In the genomic region with DNA sequence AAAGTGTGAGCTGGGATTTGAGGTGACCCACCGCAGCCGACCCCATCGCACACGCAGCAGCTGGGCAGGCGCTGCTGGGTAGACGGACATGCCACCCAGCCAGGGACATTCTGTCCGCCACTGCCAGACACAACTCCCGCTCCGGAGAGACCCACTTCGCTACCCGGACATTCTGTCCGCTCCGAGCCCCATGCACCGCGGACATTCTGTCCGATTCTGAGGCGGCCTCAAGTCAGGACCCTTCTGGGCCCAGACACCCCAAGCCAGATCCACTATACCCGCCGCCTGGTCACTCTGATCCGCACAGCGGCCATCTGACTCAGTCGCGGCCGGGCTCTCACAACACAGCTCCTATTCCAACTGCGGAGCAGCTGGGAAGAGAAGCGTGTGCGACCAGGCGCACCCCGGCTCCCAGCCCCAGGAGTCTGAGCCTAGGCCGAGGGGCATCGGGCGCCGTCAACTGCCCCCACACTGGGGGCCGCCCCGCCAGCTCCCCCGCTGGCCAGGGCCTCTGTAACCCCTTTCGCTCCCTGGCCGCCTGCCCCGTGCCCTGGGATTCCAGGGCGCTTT, we compare ENCODE assay signal across 10 cellular contexts. TPM values are rescaled to one million over a fixed set of nuclear protein-coding genes. Genes with fewer than 3 reads are reported as not detected.
DNase-seq lines count a peak whose midpoint lies in the region; ATAC-seq and TF ChIP-seq lines count a peak whose summit lies in the region.
"Had no signal": no experiment of that assay in that cellular context is flagged by ENCODE, and none has a peak within 500 bp of the region (broad histone marks: within the 10 kb centered on the region; RNA-seq: fewer than 3 reads in every experiment).

No MANE protein-coding gene starts in this region.

- H3K27me3 ChIP-seq in ACC112 (ENCODE audit: insufficient read depth, low read length) (peaks cover 7% of the 10 kb centered on the region; the same call in 1 of the 2 replicates), Panc1 (ENCODE audit: control insufficient read depth, insufficient read depth, low read length) (no peaks in the 10 kb centered on the region), esophagus squamous epithelium (peaks cover 0 to 56% (median 0%) of the 10 kb centered on the region in 4 donors)

- no peak overlapping the region for H3K27ac Mint-ChIP-seq in natural killer cell treated with Interleukin-12 subunit alpha and Interleukin-12 subunit beta and Interleukin-15 and Interleukin-18, amount 100 ng/mL, for 72 hours

- no peak for TF ChIP-seq CTCF in Panc1 (IDR thresholded peaks at IDR 0.05)
- no peak for TF ChIP-seq CTCF in esophagus squamous epithelium (IDR thresholded peaks at IDR 0.05)

- TF ChIP-seq POLR2A in esophagus squamous epithelium (IDR thresholded peaks at IDR 0.05): no peak

- H3K27ac ChIP-seq in ACC112 (ENCODE audit: low read depth, low read length): no peak overlapping the region
- H3K27ac ChIP-seq in Panc1 (ENCODE audit: low read length): no peak overlapping the region
- no peak overlapping the region for H3K27ac ChIP-seq in esophagus squamous epithelium

- DNase-seq in Panc1 (ENCODE audit: low read depth, low spot score) (no peak), esophagus squamous epithelium (lab: John Stamatoyannopoulos, UW) (no peak), ACHN (no peak), epidermal melanocyte (ENCODE audit: insufficient read length, low spot score) (no peak), COLO668 (lab: John Stamatoyannopoulos, UW; ENCODE audit: unreplicated experiment) (no peak)
- DNase-seq in natural killer cell treated with Interleukin-12 subunit alpha and Interleukin-12 subunit beta and Interleukin-15 and Interleukin-18, amount 100 ng/mL, for 72 hours (ENCODE audit: low spot score): no peak
- DNase-seq: NCI-H226 had no signal

- no peaks in the 10 kb centered on the region for H3K36me3 ChIP-seq in ACC112 (ENCODE audit: insufficient read depth, low read length)
- no peaks in the 10 kb centered on the region; the same call in 1 of the 2 replicates for H3K36me3 ChIP-seq in Panc1 (ENCODE audit: control insufficient read depth, insufficient read depth, low read length)
- no peaks in the 10 kb centered on the region for H3K36me3 ChIP-seq in esophagus squamous epithelium

- H2AFZ ChIP-seq in ACC112 (ENCODE audit: low read length, unreplicated experiment): no peak overlapping the region

- H3K4me3 Mint-ChIP-seq in natural killer cell treated with Interleukin-12 subunit alpha and Interleukin-12 subunit beta and Interleukin-15 and Interleukin-18, amount 100 ng/mL, for 72 hours: peak overlapping the region; percentile 95

- no TSS peak for BruUV-seq in Panc1 (replicated peaks; lab: Mats Ljungman, UMichigan)

- intact Hi-C loops in Panc1 (cut with micrococcal nuclease; ENCODE audit: unreplicated experiment) (no loop called here), esophagus squamous epithelium (cut with DNase I) (no loop called here)

- ATAC-seq in Panc1 (no peak), HG03139 (IDR thresholded peaks at IDR 0.05; ENCODE audit: unreplicated experiment) (no peak)
- no peak for ATAC-seq in natural killer cell treated with Interleukin-12 subunit alpha and Interleukin-12 subunit beta and Interleukin-15 and Interleukin-18, amount 100 ng/mL, for 72 hours

- H3K36me3 Mint-ChIP-seq in natural killer cell treated with Interleukin-12 subunit alpha and Interleukin-12 subunit beta and Interleukin-15 and Interleukin-18, amount 100 ng/mL, for 72 hours: no peaks in the 10 kb centered on the region

- in situ Hi-C loops in Panc1 (cut with HindIII; ENCODE audit: low pct_unique_long_range_greater_than_20kb, low sequenced_read_pairs) (no loop called here), ACHN (cut with HindIII; ENCODE audit: low pct_ligation_motif_present, low pct_unique_long_range_greater_than_20kb, low sequenced_read_pairs) (no loop called here)

- H3K4me1 Mint-ChIP-seq in natural killer cell treated with Interleukin-12 subunit alpha and Interleukin-12 subunit beta and Interleukin-15 and Interleukin-18, amount 100 ng/mL, for 72 hours (ENCODE audit: low read depth in 2 of 2): peaks cover 13 to 19% of the 10 kb centered on the region in 2 donors

- H3K4me1 ChIP-seq in ACC112 (ENCODE audit: control insufficient read depth, insufficient read depth, low read length, unreplicated experiment) (peaks cover 29% of the 10 kb centered on the region), Panc1 (ENCODE audit: control insufficient read depth, insufficient read depth, low read length) (peaks cover 11% of the 10 kb centered on the region), esophagus squamous epithelium (peaks cover 16 to 42% (median 17%) of the 10 kb centered on the region in 3 donors)

- no peaks in the 10 kb centered on the region for H3K79me2 ChIP-seq in ACC112 (ENCODE audit: control insufficient read depth, insufficient read depth, low read length, unreplicated experiment)

- POLR2A ChIA-PET in Panc1 (lab: Charles Lee): no interaction called here

- CTCF ChIA-PET in Panc1 (lab: Charles Lee): interaction anchor here (1.2 kb wide), 1 partner anchor 11 kb away, joined by 4 read pairs; no protein-coding TSS in a partner anchor

- H3K9me3 ChIP-seq in Panc1 (ENCODE audit: control insufficient read depth, insufficient read depth, low read depth, low read length) (no peaks in the 10 kb centered on the region), esophagus squamous epithelium (no peaks in the 10 kb centered on the region)

- 47 to 60% methylated on average over 14 to 31 of the region's 40 CpGs for WGBS in esophagus squamous epithelium, 2 donors

- no peaks in the 10 kb centered on the region for H3K9me3 Mint-ChIP-seq in natural killer cell treated with Interleukin-12 subunit alpha and Interleukin-12 subunit beta and Interleukin-15 and Interleukin-18, amount 100 ng/mL, for 72 hours

- H3K4me3 ChIP-seq in ACC112 (ENCODE audit: low read depth, low read length) (peak overlapping the region; percentile 77), Panc1 (ENCODE audit: low read depth in 2 of 2, low read length in 2 of 2) (peak overlapping the region; percentile 67 to 84; a peak in 3 of 4 replicates), esophagus squamous epithelium (peak overlapping the region; percentile 34 to 68 (median 56))

- H3K27me3 Mint-ChIP-seq in natural killer cell treated with Interleukin-12 subunit alpha and Interleukin-12 subunit beta and Interleukin-15 and Interleukin-18, amount 100 ng/mL, for 72 hours: peaks cover 42 to 43% of the 10 kb centered on the region in 2 donors

RNA-seq across cellular contexts. Expression of a gene that starts 0.8 kb away (rescaled TPM):
- total RNA-seq in Panc1 (2021; ENCODE audit: unreplicated experiment): 0.49 TPM
- 0.31 TPM for polyA plus RNA-seq in Panc1 (2012; ENCODE audit: insufficient read length)
- not detected for total RNA-seq in esophagus squamous epithelium
- total RNA-seq in natural killer cell treated with Interleukin-12 subunit alpha and Interleukin-12 subunit beta and Interleukin-15 and Interleukin-18, amount 100 ng/mL, for 72 hours: not detected
- total RNA-seq: lung had no signal

RNA-seq across cellular contexts. Expression of a gene that starts 4.8 kb away (rescaled TPM):
- 65.0 TPM for total RNA-seq in Panc1 (2021; ENCODE audit: unreplicated experiment)
- polyA plus RNA-seq in Panc1 (2012; ENCODE audit: insufficient read length): 52.3 TPM
- total RNA-seq in esophagus squamous epithelium: 10 to 100 TPM; 22.5 to 39.0 (median 28.6) TPM
- 10 to 100 TPM; 63.2 to 65.3 TPM for total RNA-seq in natural killer cell treated with Interleukin-12 subunit alpha and Interleukin-12 subunit beta and Interleukin-15 and Interleukin-18, amount 100 ng/mL, for 72 hours

RNA-seq across cellular contexts. Expression of a gene that starts 14.5 kb away (rescaled TPM):
- total RNA-seq in Panc1 (2021; ENCODE audit: unreplicated experiment): 1.2 TPM
- 1.3 TPM for polyA plus RNA-seq in Panc1 (2012; ENCODE audit: insufficient read length)
- not detected for total RNA-seq in esophagus squamous epithelium
- total RNA-seq in natural killer cell treated with Interleukin-12 subunit alpha and Interleukin-12 subunit beta and Interleukin-15 and Interleukin-18, amount 100 ng/mL, for 72 hours: not detected
